Comparison of ENCODE assay signal across 16 cellular contexts in genomic region chr3:194382196-194382891, GRCh38. TPM values are rescaled to one million over a fixed set of nuclear protein-coding genes. Genes with fewer than 3 reads are reported as not detected.
DNase-seq lines count a peak whose midpoint lies in the region; ATAC-seq and TF ChIP-seq lines count a peak whose summit lies in the region.
"Had no signal": no experiment of that assay in that cellular context is flagged by ENCODE, and none has a peak within 500 bp of the region (broad histone marks: within the 10 kb centered on the region; RNA-seq: fewer than 3 reads in every experiment).

No MANE protein-coding gene starts in this region.

- H3K36me3 Mint-ChIP-seq in endothelial cell (ENCODE audit: low read depth, unreplicated experiment), result no peaks in the 10 kb centered on the region
- no peaks in the 10 kb centered on the region for H3K36me3 Mint-ChIP-seq in type B pancreatic cell
- H3K36me3 Mint-ChIP-seq in activated naive CD8-positive, alpha-beta T cell treated with anti-CD3 and anti-CD28 coated beads, Interleukin-2, amount 50 U/mL, for 24 hours (ENCODE audit: low read depth), result no peaks in the 10 kb centered on the region
- no peaks in the 10 kb centered on the region for H3K36me3 Mint-ChIP-seq in naive thymus-derived CD4-positive, alpha-beta T cell
- H3K36me3 Mint-ChIP-seq: CD14-positive monocyte had no signal

- no peaks in the 10 kb centered on the region for H3K36me3 ChIP-seq in right atrium auricular region
- no peaks in the 10 kb centered on the region for H3K36me3 ChIP-seq in Peyer's patch
- H3K36me3 ChIP-seq in naive thymus-derived CD4-positive, alpha-beta T cell (ENCODE audit: control insufficient read depth in 2 of 3, insufficient read depth in 3 of 3, low read length in 3 of 3), result no peaks in the 10 kb centered on the region

- peaks cover 31% of the 10 kb centered on the region for H3K4me1 Mint-ChIP-seq in endothelial cell (ENCODE audit: unreplicated experiment)
- peaks cover 15% of the 10 kb centered on the region for H3K4me1 Mint-ChIP-seq in type B pancreatic cell (ENCODE audit: unreplicated experiment)
- H3K4me1 Mint-ChIP-seq in activated naive CD8-positive, alpha-beta T cell treated with anti-CD3 and anti-CD28 coated beads, Interleukin-2, amount 50 U/mL, for 24 hours, result no peaks in the 10 kb centered on the region
- no peaks in the 10 kb centered on the region for H3K4me1 Mint-ChIP-seq in naive thymus-derived CD4-positive, alpha-beta T cell

- no peak for TF ChIP-seq POLR2A in Peyer's patch (IDR thresholded peaks at IDR 0.05)

- no peaks in the 10 kb centered on the region for H3K9me3 ChIP-seq in right atrium auricular region
- no peaks in the 10 kb centered on the region for H3K9me3 ChIP-seq in Peyer's patch
- H3K9me3 ChIP-seq in naive thymus-derived CD4-positive, alpha-beta T cell (ENCODE audit: control insufficient read depth in 2 of 3, low read length in 3 of 3), result no peaks in the 10 kb centered on the region

- H3K27ac Mint-ChIP-seq in endothelial cell (ENCODE audit: unreplicated experiment) (peak overlapping the region; percentile 3), type B pancreatic cell (no peak overlapping the region)
- no peak overlapping the region for H3K27ac Mint-ChIP-seq in activated naive CD8-positive, alpha-beta T cell treated with anti-CD3 and anti-CD28 coated beads, Interleukin-2, amount 50 U/mL, for 24 hours
- H3K27ac Mint-ChIP-seq in naive thymus-derived CD4-positive, alpha-beta T cell, result no peak overlapping the region
- H3K27ac Mint-ChIP-seq: CD14-positive monocyte had no signal

- TF ChIP-seq CTCF in right atrium auricular region (IDR thresholded peaks at IDR 0.05) (no peak), Peyer's patch (IDR thresholded peaks at IDR 0.05) (no peak), endothelial cell (IDR thresholded peaks at IDR 0.05; ENCODE audit: unreplicated experiment) (no peak), type B pancreatic cell (conservative IDR thresholded peaks at IDR 0.05) (no peak)

- POLR2A ChIA-PET in naive thymus-derived CD4-positive, alpha-beta T cell (lab: Charles Lee), result no interaction called here

- no peak overlapping the region for H3K27ac ChIP-seq in right atrium auricular region
- no peak overlapping the region for H3K27ac ChIP-seq in Peyer's patch
- H3K27ac ChIP-seq in naive thymus-derived CD4-positive, alpha-beta T cell (ENCODE audit: low read depth, low read length), result no peak overlapping the region
- H3K27ac ChIP-seq: PC-9 had no signal

- peak overlapping the region; percentile 26 for H3K4me3 Mint-ChIP-seq in endothelial cell (ENCODE audit: unreplicated experiment)
- H3K4me3 Mint-ChIP-seq in type B pancreatic cell, result no peak overlapping the region
- no peak overlapping the region for H3K4me3 Mint-ChIP-seq in activated naive CD8-positive, alpha-beta T cell treated with anti-CD3 and anti-CD28 coated beads, Interleukin-2, amount 50 U/mL, for 24 hours
- H3K4me3 Mint-ChIP-seq in naive thymus-derived CD4-positive, alpha-beta T cell, result no peak overlapping the region
- H3K4me3 Mint-ChIP-seq: CD14-positive monocyte had no signal

- DNase-seq in cardiac septum (ENCODE audit: low spot score) (peak; percentile 60), right atrium auricular region (ENCODE audit: low spot score) (no peak), Peyer's patch (peak in 2 of 3 donors; percentile 18 to 28), endothelial cell (ENCODE audit: low spot score) (no peak), type B pancreatic cell (ENCODE audit: extremely low spot score, unreplicated experiment) (peak; percentile 47), putamen (ENCODE audit: low spot score) (no peak)
- DNase-seq in activated naive CD8-positive, alpha-beta T cell treated with anti-CD3 and anti-CD28 coated beads, Interleukin-2, amount 50 U/mL, for 24 hours, result no peak
- no peak for DNase-seq in naive thymus-derived CD4-positive, alpha-beta T cell
- DNase-seq: DMS 273 treated with DMSO at 0.1 percent for 48 hours, GDM1, KBM-7, NCI-H146, NCI-H2081 had no signal

- H3K27me3 Mint-ChIP-seq in endothelial cell (ENCODE audit: unreplicated experiment), result peaks cover 6% of the 10 kb centered on the region
- peaks cover 10% of the 10 kb centered on the region for H3K27me3 Mint-ChIP-seq in type B pancreatic cell
- H3K27me3 Mint-ChIP-seq in activated naive CD8-positive, alpha-beta T cell treated with anti-CD3 and anti-CD28 coated beads, Interleukin-2, amount 50 U/mL, for 24 hours, result peaks cover 2% of the 10 kb centered on the region
- H3K27me3 Mint-ChIP-seq in naive thymus-derived CD4-positive, alpha-beta T cell, result peaks cover 0 to 7% (median 0%) of the 10 kb centered on the region in 5 donors

- H3K4me3 ChIP-seq in right atrium auricular region (no peak overlapping the region), Peyer's patch (no peak overlapping the region)
- H3K4me3 ChIP-seq in naive thymus-derived CD4-positive, alpha-beta T cell (ENCODE audit: low read length), result no peak overlapping the region
- H3K4me3 ChIP-seq: GM12878, PC-9 had no signal

- no peaks in the 10 kb centered on the region for H3K4me1 ChIP-seq in right atrium auricular region
- no peaks in the 10 kb centered on the region for H3K4me1 ChIP-seq in Peyer's patch
- no peaks in the 10 kb centered on the region for H3K4me1 ChIP-seq in naive thymus-derived CD4-positive, alpha-beta T cell (ENCODE audit: control insufficient read depth in 2 of 2, insufficient read depth in 2 of 2, low read length in 2 of 2)

- no peak for ATAC-seq in activated naive CD8-positive, alpha-beta T cell treated with anti-CD3 and anti-CD28 coated beads, Interleukin-2, amount 50 U/mL, for 24 hours
- ATAC-seq in naive thymus-derived CD4-positive, alpha-beta T cell, result no peak
- ATAC-seq: GM12878 had no signal

- intact Hi-C loops in cardiac septum (cut with DNase I), result no loop called here
- intact Hi-C loops in naive thymus-derived CD4-positive, alpha-beta T cell (cut with micrococcal nuclease), result no loop called here

- H3K27me3 ChIP-seq in right atrium auricular region (no peaks in the 10 kb centered on the region), Peyer's patch (no peaks in the 10 kb centered on the region)
- no peaks in the 10 kb centered on the region for H3K27me3 ChIP-seq in naive thymus-derived CD4-positive, alpha-beta T cell (ENCODE audit: control insufficient read depth in 2 of 2, insufficient read depth in 2 of 2, low read length in 2 of 2)

- CTCF ChIA-PET in naive thymus-derived CD4-positive, alpha-beta T cell (lab: Charles Lee), result interaction anchor here (1.2 kb wide), 1 partner anchor 13 kb away, joined by 3 read pairs; no protein-coding TSS in a partner anchor

- H3K9me3 Mint-ChIP-seq in endothelial cell (ENCODE audit: unreplicated experiment) (no peaks in the 10 kb centered on the region), type B pancreatic cell (no peaks in the 10 kb centered on the region)
- H3K9me3 Mint-ChIP-seq in activated naive CD8-positive, alpha-beta T cell treated with anti-CD3 and anti-CD28 coated beads, Interleukin-2, amount 50 U/mL, for 24 hours, result no peaks in the 10 kb centered on the region
- no peaks in the 10 kb centered on the region for H3K9me3 Mint-ChIP-seq in naive thymus-derived CD4-positive, alpha-beta T cell
- H3K9me3 Mint-ChIP-seq: CD14-positive monocyte had no signal

RNA-seq across cellular contexts. Expression of gene LRRC15, which starts 12.8 kb away (rescaled TPM):
- total RNA-seq in cardiac septum (0.38 TPM), right atrium auricular region (under 1 TPM; 0.07 to 0.08 TPM), Peyer's patch (under 1 TPM in 1 of 4 donors, not detected in 3; 0.28 TPM), endothelial cell (ENCODE audit: unreplicated experiment) (not detected), type B pancreatic cell (ENCODE audit: low replicate concordance) (0.05 and 0.07 TPM in 2 replicates)
- not detected for total RNA-seq in naive thymus-derived CD4-positive, alpha-beta T cell
- not detected for polyA plus RNA-seq in naive thymus-derived CD4-positive, alpha-beta T cell
- total RNA-seq: GM12878, PC-9 had no signal
- polyA plus RNA-seq: CD14-positive monocyte, GM12878 had no signal

RNA-seq across cellular contexts. Expression of gene GP5, which starts 16.7 kb away (rescaled TPM):
- total RNA-seq in cardiac septum (0.22 TPM), right atrium auricular region (under 1 TPM in 1 of 2 donors, not detected in 1; 0.08 TPM), Peyer's patch (not detected), endothelial cell (ENCODE audit: unreplicated experiment) (0.23 TPM), type B pancreatic cell (ENCODE audit: low replicate concordance) (0.10 TPM in 1 of 2 replicates, not detected in the other)
- total RNA-seq in naive thymus-derived CD4-positive, alpha-beta T cell, result 10 to 100 TPM in 2 of 5 experiments, 1 to 10 TPM in 3; 1.4 to 11.3 (median 9.6) TPM
- 1 to 10 TPM; 3.8 to 6.1 TPM for polyA plus RNA-seq in naive thymus-derived CD4-positive, alpha-beta T cell
- total RNA-seq: GM12878, PC-9 had no signal
- polyA plus RNA-seq: GM12878 had no signal

RNA-seq across cellular contexts. Expression of gene CPN2, which starts 31.2 kb away (rescaled TPM):
- total RNA-seq in cardiac septum (0.35 TPM), right atrium auricular region (not detected), Peyer's patch (not detected), endothelial cell (ENCODE audit: unreplicated experiment) (not detected), type B pancreatic cell (ENCODE audit: low replicate concordance) (not detected in 2 replicates)
- not detected for total RNA-seq in naive thymus-derived CD4-positive, alpha-beta T cell
- not detected for polyA plus RNA-seq in naive thymus-derived CD4-positive, alpha-beta T cell
- total RNA-seq: GM12878, PC-9 had no signal
- polyA plus RNA-seq: CD14-positive monocyte, GM12878 had no signal

Comparison
In these comparisons a context has a peak if more than half of its experiments do, and no peak if none do; other contexts are left out.
1. DNase-seq: peak in cardiac septum (single experiment), Peyer's patch (2 of 3) and type B pancreatic cell (single experiment); none in right atrium auricular region (single experiment), endothelial cell (single experiment), putamen (single experiment), activated naive CD8-positive, alpha-beta T cell treated with anti-CD3 and anti-CD28 coated beads, Interleukin-2, amount 50 U/mL, for 24 hours (single experiment) and naive thymus-derived CD4-positive, alpha-beta T cell (0 of 9).